In the genomic region with DNA sequence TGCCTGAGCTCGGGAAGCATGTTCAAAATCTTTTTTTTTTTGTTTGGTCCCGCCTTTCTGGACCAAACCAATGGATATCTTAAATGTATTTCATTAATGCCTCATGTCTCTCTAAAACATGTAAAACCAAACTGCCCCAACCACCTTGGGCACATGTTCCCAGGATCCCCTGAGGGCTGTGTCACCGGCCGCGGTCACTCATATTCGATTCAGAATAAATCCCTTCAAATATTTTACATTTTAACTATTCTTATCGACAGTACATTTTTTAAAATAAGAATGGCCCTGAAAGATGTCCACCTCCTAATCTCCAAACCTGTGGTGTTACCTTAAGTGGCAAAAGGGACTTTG, we compare ENCODE assay signal across 6 cellular contexts. TPM values are rescaled to one million over a fixed set of nuclear protein-coding genes. Genes with fewer than 3 reads are reported as not detected.
DNase-seq lines count a peak whose midpoint lies in the region; ATAC-seq and TF ChIP-seq lines count a peak whose summit lies in the region.

No MANE protein-coding gene starts in this region.

- TF ChIP-seq CTCF in right atrium auricular region (IDR thresholded peaks at IDR 0.05) (no peak), fibroblast of pulmonary artery (IDR thresholded peaks at IDR 0.05; ENCODE audit: low read length, missing control alignments) (no peak), upper lobe of right lung (IDR thresholded peaks at IDR 0.05) (no peak)

- no peak for ATAC-seq in Right ventricle myocardium superior (ENCODE audit: poor library complexity)
- no peak for ATAC-seq in upper lobe of right lung

- no peaks in the 10 kb centered on the region for H3K27me3 ChIP-seq in right atrium auricular region
- H3K27me3 ChIP-seq in upper lobe of right lung: no peaks in the 10 kb centered on the region

- DNase-seq in right atrium auricular region (ENCODE audit: low spot score) (no peak), Right ventricle myocardium superior (no peak), fibroblast of pulmonary artery (ENCODE audit: low read depth) (no peak), upper lobe of right lung (no peak), hippocampal formation (lab: John Stamatoyannopoulos, UW) (no peak), OCI-M1 (lab: John Stamatoyannopoulos, UW) (no peak)

- H3K36me3 ChIP-seq in right atrium auricular region: peaks cover 35% of the 10 kb centered on the region
- peaks cover 31% of the 10 kb centered on the region for H3K36me3 ChIP-seq in upper lobe of right lung

- intact Hi-C loops in Right ventricle myocardium superior (cut with DNase I) (loop anchor here (5.0 kb wide), 1 partner anchor 53 kb away; the partner anchor contains the start of gene PTDSS2), upper lobe of right lung (cut with DNase I) (no loop called here)

- peak overlapping the region; percentile 50 to 58 for H3K4me3 ChIP-seq in right atrium auricular region
- H3K4me3 ChIP-seq in fibroblast of pulmonary artery (replicated peaks; ENCODE audit: low read depth, low read length): peak overlapping the region; percentile 94
- H3K4me3 ChIP-seq in upper lobe of right lung: peak overlapping the region; percentile 88

- H3K4me1 ChIP-seq in right atrium auricular region (peaks cover 0 to 65% of the 10 kb centered on the region in 2 donors), upper lobe of right lung (peaks cover 46% of the 10 kb centered on the region)

- H3K9me3 ChIP-seq in right atrium auricular region (no peaks in the 10 kb centered on the region), upper lobe of right lung (no peaks in the 10 kb centered on the region)

- peak overlapping the region; percentile 100 for H3K27ac ChIP-seq in right atrium auricular region
- H3K27ac ChIP-seq in upper lobe of right lung: peak overlapping the region; percentile 87

RNA-seq across cellular contexts. Expression of gene RNH1, which starts 2.1 kb away (rescaled TPM):
- total RNA-seq in right atrium auricular region (100 to 1,000 TPM; 185 to 248 TPM), Right ventricle myocardium superior (171 TPM), upper lobe of right lung (245 TPM)

RNA-seq across cellular contexts. Expression of gene HRAS, which starts 30.4 kb away (rescaled TPM):
- total RNA-seq in right atrium auricular region (10 to 100 TPM; 31.7 to 48.1 TPM), Right ventricle myocardium superior (60.5 TPM), upper lobe of right lung (55.5 TPM)

RNA-seq across cellular contexts. Expression of gene LRRC56, which starts 32.4 kb away (rescaled TPM):
- under 1 TPM; 0.12 to 0.15 TPM for total RNA-seq in right atrium auricular region
- 0.13 TPM for total RNA-seq in Right ventricle myocardium superior
- 3.2 TPM for total RNA-seq in upper lobe of right lung

RNA-seq across cellular contexts. Expression of gene PTDSS2, which starts 54.9 kb away (rescaled TPM):
- total RNA-seq in right atrium auricular region (10 to 100 TPM; 26.8 to 32.5 TPM), Right ventricle myocardium superior (25.5 TPM), upper lobe of right lung (31.1 TPM)

RNA-seq across cellular contexts. Expression of gene LMNTD2, which starts 55.6 kb away (rescaled TPM):
- total RNA-seq in right atrium auricular region: under 1 TPM; 0.33 to 0.86 TPM
- total RNA-seq in Right ventricle myocardium superior: 0.22 TPM
- total RNA-seq in upper lobe of right lung: 5.9 TPM
